ENCODE assay signal across 8 cellular contexts in the genomic region with DNA sequence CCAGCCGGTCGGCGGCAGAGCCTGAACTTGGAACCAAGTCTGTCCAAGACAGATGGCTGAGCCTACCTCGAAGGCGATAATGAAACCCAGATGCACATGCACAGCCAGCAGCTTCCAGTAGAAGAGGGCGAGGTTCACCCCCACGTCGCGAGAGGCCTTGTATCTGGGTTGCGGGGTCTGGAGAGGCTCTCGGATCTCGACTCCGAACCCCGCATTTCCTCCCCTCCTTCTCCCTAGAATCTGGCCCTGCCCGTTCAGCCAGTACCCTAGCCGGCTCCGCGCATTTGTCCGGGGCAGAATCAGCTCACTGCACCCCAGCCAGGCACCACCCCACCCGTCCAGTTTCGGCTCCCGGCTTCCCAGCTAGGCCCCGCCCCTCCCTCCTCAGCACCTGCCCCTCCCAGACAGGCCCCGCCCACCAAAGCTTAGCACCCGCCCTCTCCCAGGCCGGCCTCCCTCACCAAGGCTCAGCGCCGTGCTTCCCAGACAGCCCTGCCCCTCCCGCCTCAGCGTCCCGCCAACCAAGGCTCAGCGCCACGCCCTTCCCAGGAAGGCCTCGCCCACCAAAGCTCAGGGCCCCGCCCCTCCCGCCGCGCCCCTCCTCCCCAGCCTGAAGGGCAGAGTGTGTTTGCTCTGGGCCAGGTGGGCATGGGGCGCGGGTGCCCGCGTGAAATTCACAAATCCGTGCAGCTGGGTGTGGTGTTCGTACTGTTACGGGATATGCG.
A peak's percentile ranks its signal among the peaks of the same experiment; 100 is the strongest.
DNase-seq lines count a peak whose midpoint lies in the region; ATAC-seq and TF ChIP-seq lines count a peak whose summit lies in the region.

No MANE protein-coding gene starts in this region.

- in situ Hi-C loops in GM18951 (cut with MboI; ENCODE audit: low sequenced_read_pairs, unreplicated experiment) = no loop called here

- peak; percentile 54 for TF ChIP-seq POLR2A in GM18951 (IDR thresholded peaks at IDR 0.05; ENCODE audit: extremely low read depth, insufficient read depth, insufficient read length)

- TF ChIP-seq CTCF in coronary artery (IDR thresholded peaks at IDR 0.05) = no peak

- peak overlapping the region; percentile 77 for H3K4me3 ChIP-seq in coronary artery

- peak; percentile 87 for ATAC-seq in HG03175 (IDR thresholded peaks at IDR 0.05; ENCODE audit: unreplicated experiment)

- peak overlapping the region in 1 of 2 donors; percentile 80 for H3K27ac ChIP-seq in coronary artery

- DNase-seq in AG08395 (ENCODE audit: low spot score) (peak; percentile 99), NCI-H446 treated with DMSO at 0.1 percent for 48 hours (lab: John Stamatoyannopoulos, UW) (peak; percentile 49), coronary artery (ENCODE audit: low spot score) (peak; percentile 99), left kidney (ENCODE audit: low read depth, low spot score) (peak; percentile 98)
- peak; percentile 98 for DNase-seq in activated CD4-positive, alpha-beta T cell treated with anti-CD3 and anti-CD28 coated beads for 48 hours
- peak; percentile 74 to 93 (median 90) for DNase-seq in stimulated activated CD4-positive, alpha-beta T cell treated with anti-CD3 and anti-CD28 coated beads, Interleukin-1b, Interleukin-23, amount 100 ng/mL, for 24 hours (ENCODE audit: low read depth in 4 of 4, low spot score in 1 of 4)

Comparison
In these comparisons a context has a peak if more than half of its experiments do, and no peak if none do; other contexts are left out.
1. DNase-seq: peak in every context shown above with its lines; median percentile 99 in AG08395; 99 in coronary artery; 98 in activated CD4-positive, alpha-beta T cell treated with anti-CD3 and anti-CD28 coated beads for 48 hours; 98 in left kidney; 90 in stimulated activated CD4-positive, alpha-beta T cell treated with anti-CD3 and anti-CD28 coated beads, Interleukin-1b, Interleukin-23, amount 100 ng/mL, for 24 hours; 49 in NCI-H446 treated with DMSO at 0.1 percent for 48 hours.